Comparison of ENCODE assay signal across 8 cellular contexts in genomic region chr3:170221924-170222646, GRCh38. TPM values are rescaled to one million over a fixed set of nuclear protein-coding genes. Genes with fewer than 3 reads are reported as not detected.
DNase-seq lines count a peak whose midpoint lies in the region; TF ChIP-seq lines count a peak whose summit lies in the region.

TSS of gene PRKCI (plus strand) at chr3:170222424. CDS start at chr3:170222670, 246 bp downstream.

- H3K4me1 ChIP-seq in SK-N-SH (ENCODE audit: control insufficient read depth in 1 of 2, insufficient read depth in 2 of 2, low read depth in 1 of 2, low read length in 1 of 2), result peaks cover 0 to 6% of the 10 kb centered on the region in 2 experiments; a peak in 2 of 4 replicates

- peak within 1 kb of the TSS; percentile 81 to 97 for H3K27ac ChIP-seq in SK-N-SH (ENCODE audit: low read depth in 2 of 2, low read length in 1 of 2)

- no peaks in the 10 kb centered on the region for H3K36me3 ChIP-seq in SK-N-SH (replicated peaks in 1 of 2; ENCODE audit: control insufficient read depth in 1 of 2, insufficient read depth in 2 of 2, low read length in 1 of 2)

- peaks cover 43% of the 10 kb centered on the region for H3K79me2 ChIP-seq in SK-N-SH (ENCODE audit: insufficient read depth)

- no peaks in the 10 kb centered on the region for H3K9me3 ChIP-seq in SK-N-SH

- peaks cover 12% of the 10 kb centered on the region; the same call in 1 of the 2 replicates for H4K20me1 ChIP-seq in SK-N-SH (ENCODE audit: insufficient read depth)

- no peak for TF ChIP-seq RAD21 in SK-N-SH (IDR thresholded peaks at IDR 0.05; ENCODE audit: low read length)

- peak within 1 kb of the TSS; percentile 78 for H3K9ac ChIP-seq in SK-N-SH

- TF ChIP-seq CTCF in SK-N-SH (IDR thresholded peaks at IDR 0.05), result no peak

- H3K4me2 ChIP-seq in SK-N-SH, result peak within 1 kb of the TSS; percentile 68

- 0 out of 4 replicates have a peak, but pooled peaks of 1 of the 2 experiments have one; percentile 54 for TF ChIP-seq EP300 in SK-N-SH (IDR thresholded peaks at IDR 0.05; ENCODE audit: borderline replicate concordance in 1 of 2, low read depth in 1 of 2, low read length in 1 of 2)

- POLR2A ChIA-PET in HEK293T (lab: Yijun Ruan, JAX) (interaction anchor here (0.7 to 1.4 kb wide), 3 partner anchors 11 to 1569 kb away, joined by 3 to 7 read pairs (median 6); partner anchors contain the start of gene PHC3), SK-N-SH (lab: Yijun Ruan, JAX) (interaction anchor here (0.5 to 1.4 kb wide), 4 partner anchors 11 to 648 kb away, joined by 4 to 7 read pairs (median 6); partner anchors contain the start of gene RPL22L1)

- H3F3A ChIP-seq in SK-N-SH (replicated peaks; ENCODE audit: insufficient read depth), result no peaks in the 10 kb centered on the region

- H3K4me3 ChIP-seq in SK-N-SH (ENCODE audit: low read depth in 2 of 2, low read length in 1 of 2), result peak within 1 kb of the TSS; percentile 73 to 78

- no peaks in the 10 kb centered on the region for H3K9me2 ChIP-seq in SK-N-SH

- WGBS in SK-N-SH (ENCODE audit: low lambda C conversion rate), result 2% methylated on average over 29 of the region's 60 CpGs

- CTCF ChIA-PET in HEK293T (lab: Yijun Ruan, JAX), result interaction anchor here (0.5 to 0.6 kb wide), 2 partner anchors 392 to 1040 kb away, joined by 3 to 6 read pairs; no protein-coding TSS in a partner anchor
- CTCF ChIA-PET in SK-N-SH (lab: Yijun Ruan, JAX), result interaction anchor here (1.0 to 2.4 kb wide), 4 partner anchors 11 to 135 kb away, joined by 3 to 5 read pairs (median 4); partner anchors contain the start of gene SKIL

- DNase-seq in GM03348 (ENCODE audit: low spot score) (peak; percentile 98), HEK293T (ENCODE audit: extremely low spot score) (peak; percentile 92), NAMALWA (ENCODE audit: low spot score) (peak; percentile 94), SK-N-SH (peak; percentile 95), germinal center (ENCODE audit: low spot score) (peak; percentile 90), non-pigmented ciliary epithelial cell (ENCODE audit: low read depth) (peak; percentile 87), superior temporal gyrus (ENCODE audit: extremely low spot score) (peak; percentile 96)
- peak; percentile 89 for DNase-seq in activated naive CD4-positive, alpha-beta T cell treated with anti-CD3 and anti-CD28 coated beads, Interleukin-2, amount 50 U/mL, for 16 hours

- peak within 1 kb of the TSS; percentile 71 for H2AFZ ChIP-seq in SK-N-SH (ENCODE audit: low read depth)

- H3K27me3 ChIP-seq in SK-N-SH (ENCODE audit: insufficient read depth), result no peaks in the 10 kb centered on the region

TF ChIP-seq in HEK293T, 16 proteins besides CTCF, POLR2A, EP300 and RAD21:
- TF ChIP-seq ELF4 (IDR thresholded peaks at IDR 0.05), result peak; percentile 48; the same call in 1 of the 2 replicates
- no peak for TF ChIP-seq ARNT (IDR thresholded peaks at IDR 0.05)
- TF ChIP-seq BHLHE40 (IDR thresholded peaks at IDR 0.05; ENCODE audit: borderline replicate concordance), result peak; percentile 98
- peak; percentile 72; the same call in 1 of the 2 replicates for TF ChIP-seq FOXM1 (IDR thresholded peaks at IDR 0.05; ENCODE audit: borderline replicate concordance)
TF ChIP-seq in HEK293T: peak in this region for 3.

TF ChIP-seq in SK-N-SH, 30 proteins besides CTCF, POLR2A, EP300 and RAD21:
- TF ChIP-seq ELF1 (IDR thresholded peaks at IDR 0.05) (0 out of 2 replicates have a peak, but pooled peaks have one; percentile 32), RXRA (IDR thresholded peaks at IDR 0.05; ENCODE audit: borderline replicate concordance, low read depth) (no peak), CHD2 (IDR thresholded peaks at IDR 0.05; ENCODE audit: low read length, partially characterized antibody) (no peak), TEAD4 (IDR thresholded peaks at IDR 0.05; ENCODE audit: borderline replicate concordance, insufficient read depth) (0 out of 2 replicates have a peak, but pooled peaks have one; percentile 52), GATA2 (CRISPR knock-in tag; IDR thresholded peaks at IDR 0.05) (no peak), FOSL2 (IDR thresholded peaks at IDR 0.05; ENCODE audit: borderline replicate concordance, low read depth) (no peak), JUND (IDR thresholded peaks at IDR 0.05) (peak; percentile 70; the same call in 1 of the 2 replicates), REST (IDR thresholded peaks at IDR 0.05; ENCODE audit: low read depth, low read length) (no peak), NFIC (IDR thresholded peaks at IDR 0.05; ENCODE audit: borderline replicate concordance) (peak; percentile 97), FOXJ3 (CRISPR knock-in tag; IDR thresholded peaks at IDR 0.05) (no peak), POLR2AphosphoS5 (IDR thresholded peaks at IDR 0.05; ENCODE audit: low read depth, low read length) (peak; percentile 49; the same call in 1 of the 2 replicates), TCF12 (IDR thresholded peaks at IDR 0.05) (peak; percentile 26; the same call in 1 of the 2 replicates), TAF1 (IDR thresholded peaks at IDR 0.05; ENCODE audit: borderline replicate concordance, low read depth, low read length) (no peak; the same call in 1 of the 2 replicates), SIN3A (IDR thresholded peaks at IDR 0.05; ENCODE audit: borderline replicate concordance, low read depth, low read length) (no peak), MXI1 (IDR thresholded peaks at IDR 0.05; ENCODE audit: low read depth, low read length) (peak; percentile 62; the same call in 1 of the 2 replicates), NRF1 (IDR thresholded peaks at IDR 0.05; ENCODE audit: low read depth, low read length) (0 out of 2 replicates have a peak, but pooled peaks have one; percentile 32)
- TF ChIP-seq, protein P1, sequence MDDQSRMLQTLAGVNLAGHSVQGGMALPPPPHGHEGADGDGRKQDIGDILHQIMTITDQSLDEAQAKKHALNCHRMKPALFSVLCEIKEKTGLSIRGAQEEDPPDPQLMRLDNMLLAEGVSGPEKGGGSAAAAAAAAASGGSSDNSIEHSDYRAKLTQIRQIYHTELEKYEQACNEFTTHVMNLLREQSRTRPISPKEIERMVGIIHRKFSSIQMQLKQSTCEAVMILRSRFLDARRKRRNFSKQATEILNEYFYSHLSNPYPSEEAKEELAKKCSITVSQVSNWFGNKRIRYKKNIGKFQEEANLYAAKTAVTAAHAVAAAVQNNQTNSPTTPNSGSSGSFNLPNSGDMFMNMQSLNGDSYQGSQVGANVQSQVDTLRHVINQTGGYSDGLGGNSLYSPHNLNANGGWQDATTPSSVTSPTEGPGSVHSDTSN (IDR thresholded peaks at IDR 0.05), result 0 out of 2 replicates have a peak, but pooled peaks have one; percentile 3
- TF ChIP-seq, protein P2, sequence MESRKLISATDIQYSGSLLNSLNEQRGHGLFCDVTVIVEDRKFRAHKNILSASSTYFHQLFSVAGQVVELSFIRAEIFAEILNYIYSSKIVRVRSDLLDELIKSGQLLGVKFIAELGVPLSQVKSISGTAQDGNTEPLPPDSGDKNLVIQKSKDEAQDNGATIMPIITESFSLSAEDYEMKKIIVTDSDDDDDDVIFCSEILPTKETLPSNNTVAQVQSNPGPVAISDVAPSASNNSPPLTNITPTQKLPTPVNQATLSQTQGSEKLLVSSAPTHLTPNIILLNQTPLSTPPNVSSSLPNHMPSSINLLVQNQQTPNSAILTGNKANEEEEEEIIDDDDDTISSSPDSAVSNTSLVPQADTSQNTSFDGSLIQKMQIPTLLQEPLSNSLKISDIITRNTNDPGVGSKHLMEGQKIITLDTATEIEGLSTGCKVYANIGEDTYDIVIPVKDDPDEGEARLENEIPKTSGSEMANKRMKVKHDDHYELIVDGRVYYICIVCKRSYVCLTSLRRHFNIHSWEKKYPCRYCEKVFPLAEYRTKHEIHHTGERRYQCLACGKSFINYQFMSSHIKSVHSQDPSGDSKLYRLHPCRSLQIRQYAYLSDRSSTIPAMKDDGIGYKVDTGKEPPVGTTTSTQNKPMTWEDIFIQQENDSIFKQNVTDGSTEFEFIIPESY (IDR thresholded peaks at IDR 0.05; ENCODE audit: borderline replicate concordance, low read depth), result no peak
- TF ChIP-seq, protein P3, sequence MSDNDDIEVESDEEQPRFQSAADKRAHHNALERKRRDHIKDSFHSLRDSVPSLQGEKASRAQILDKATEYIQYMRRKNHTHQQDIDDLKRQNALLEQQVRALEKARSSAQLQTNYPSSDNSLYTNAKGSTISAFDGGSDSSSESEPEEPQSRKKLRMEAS (IDR thresholded peaks at IDR 0.05; ENCODE audit: low read depth), result peak; percentile 40; the same call in 1 of the 2 replicates

RNA-seq across cellular contexts. Expression of gene PRKCI, which starts in this region (rescaled TPM):
- 10.1 and 16.0 TPM in 2 replicates for polyA plus RNA-seq in SK-N-SH (2012; rRNA removed)
- polyA plus RNA-seq in SK-N-SH (2012; cell fraction: cytosol; rRNA removed), result 16.2 and 18.4 TPM in 2 replicates
- polyA plus RNA-seq in SK-N-SH (2012; cell fraction: nucleus; rRNA removed), result 10.2 and 18.1 TPM in 2 replicates

Comparison
In these comparisons a context has a peak if more than half of its experiments do, and no peak if none do; other contexts are left out.
1. Peak in every context shown above with its lines: DNase-seq, H3K4me3 ChIP-seq and H3K27ac ChIP-seq.